ENCODE assay signal across 1 cellular context in the genomic region with DNA sequence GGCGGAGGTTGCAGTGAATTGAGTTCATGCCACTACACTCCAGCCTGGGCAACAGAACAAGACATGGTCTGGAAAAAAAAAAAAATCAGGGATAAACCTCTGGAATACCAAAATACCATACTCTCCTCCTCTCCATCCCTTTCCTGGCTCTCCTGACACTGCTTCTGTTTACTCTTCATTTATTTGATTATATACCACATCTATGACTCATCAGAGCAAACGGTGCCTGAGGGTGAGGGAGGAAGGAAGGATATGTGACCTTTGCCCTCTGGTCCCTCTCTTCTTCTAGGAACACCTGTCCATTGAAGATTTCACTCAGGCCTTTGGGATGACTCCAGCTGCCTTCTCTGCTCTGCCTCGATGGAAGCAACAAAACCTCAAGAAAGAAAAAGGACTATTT.
A peak's percentile ranks its signal among the peaks of the same experiment; 100 is the strongest.
TF ChIP-seq lines count a peak whose summit lies in the region.

No MANE protein-coding gene starts in this region.

TF ChIP-seq in SK-N-SH, 30 proteins besides CTCF, POLR2A, EP300 and RAD21:
- TF ChIP-seq, protein P1, sequence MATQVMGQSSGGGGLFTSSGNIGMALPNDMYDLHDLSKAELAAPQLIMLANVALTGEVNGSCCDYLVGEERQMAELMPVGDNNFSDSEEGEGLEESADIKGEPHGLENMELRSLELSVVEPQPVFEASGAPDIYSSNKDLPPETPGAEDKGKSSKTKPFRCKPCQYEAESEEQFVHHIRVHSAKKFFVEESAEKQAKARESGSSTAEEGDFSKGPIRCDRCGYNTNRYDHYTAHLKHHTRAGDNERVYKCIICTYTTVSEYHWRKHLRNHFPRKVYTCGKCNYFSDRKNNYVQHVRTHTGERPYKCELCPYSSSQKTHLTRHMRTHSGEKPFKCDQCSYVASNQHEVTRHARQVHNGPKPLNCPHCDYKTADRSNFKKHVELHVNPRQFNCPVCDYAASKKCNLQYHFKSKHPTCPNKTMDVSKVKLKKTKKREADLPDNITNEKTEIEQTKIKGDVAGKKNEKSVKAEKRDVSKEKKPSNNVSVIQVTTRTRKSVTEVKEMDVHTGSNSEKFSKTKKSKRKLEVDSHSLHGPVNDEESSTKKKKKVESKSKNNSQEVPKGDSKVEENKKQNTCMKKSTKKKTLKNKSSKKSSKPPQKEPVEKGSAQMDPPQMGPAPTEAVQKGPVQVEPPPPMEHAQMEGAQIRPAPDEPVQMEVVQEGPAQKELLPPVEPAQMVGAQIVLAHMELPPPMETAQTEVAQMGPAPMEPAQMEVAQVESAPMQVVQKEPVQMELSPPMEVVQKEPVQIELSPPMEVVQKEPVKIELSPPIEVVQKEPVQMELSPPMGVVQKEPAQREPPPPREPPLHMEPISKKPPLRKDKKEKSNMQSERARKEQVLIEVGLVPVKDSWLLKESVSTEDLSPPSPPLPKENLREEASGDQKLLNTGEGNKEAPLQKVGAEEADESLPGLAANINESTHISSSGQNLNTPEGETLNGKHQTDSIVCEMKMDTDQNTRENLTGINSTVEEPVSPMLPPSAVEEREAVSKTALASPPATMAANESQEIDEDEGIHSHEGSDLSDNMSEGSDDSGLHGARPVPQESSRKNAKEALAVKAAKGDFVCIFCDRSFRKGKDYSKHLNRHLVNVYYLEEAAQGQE (IDR thresholded peaks at IDR 0.05; ENCODE audit: low read depth, low read length), result no peak
- TF ChIP-seq JUND (IDR thresholded peaks at IDR 0.05) (0 out of 2 replicates have a peak, but pooled peaks have one; percentile 17), FOSL2 (IDR thresholded peaks at IDR 0.05; ENCODE audit: borderline replicate concordance, low read depth) (peak; percentile 29; the same call in 1 of the 2 replicates)
